Comparison of ENCODE assay signal across 8 cellular contexts in the genomic region with DNA sequence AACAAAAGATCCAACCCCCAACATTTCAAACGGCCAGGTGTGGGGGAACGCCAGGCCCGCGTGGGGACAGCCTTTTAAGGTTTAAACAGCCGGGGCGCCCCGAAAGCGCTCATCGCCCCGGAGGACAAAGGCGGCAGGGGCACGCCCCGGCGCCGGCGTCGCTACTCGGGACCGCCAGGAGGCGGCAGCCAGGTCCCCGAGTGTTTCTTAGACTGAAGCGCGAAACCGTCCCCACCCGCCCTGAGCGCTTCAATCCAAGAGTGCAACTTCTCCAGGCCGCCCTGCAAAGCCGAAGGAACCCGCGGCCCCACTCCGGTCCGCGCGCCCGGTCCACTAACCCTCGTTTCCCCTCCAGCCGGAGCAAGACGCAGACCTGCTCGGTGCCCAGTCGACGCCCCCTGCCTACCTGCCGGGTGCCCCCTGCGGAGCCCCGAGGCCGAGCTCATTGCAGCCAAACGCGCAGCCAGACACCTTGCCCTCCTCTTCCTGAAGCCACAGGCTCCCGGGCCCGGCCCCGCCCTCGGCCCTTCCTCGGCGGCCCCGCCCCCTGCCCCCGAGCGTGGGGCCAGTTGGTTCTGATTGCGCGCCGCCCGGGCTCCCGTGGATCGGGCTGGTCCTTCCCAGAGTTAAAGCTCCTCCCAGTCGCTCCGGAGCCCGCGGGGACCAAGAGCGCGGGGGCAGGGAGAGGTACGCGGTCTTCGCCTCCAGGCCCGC. TPM values are rescaled to one million over a fixed set of nuclear protein-coding genes. Genes with fewer than 3 reads are reported as not detected.
A peak's percentile ranks its signal among the peaks of the same experiment; 100 is the strongest.
DNase-seq lines count a peak whose midpoint lies in the region; ATAC-seq and TF ChIP-seq lines count a peak whose summit lies in the region.

TSS of gene CASP6 (minus strand) at position 496 of the 714 bp plus-strand sequence. CDS start at position 446, 50 bp downstream.

- H3K27ac Mint-ChIP-seq in T-cell (peak within 1 kb of the TSS; percentile 91 to 92), type B pancreatic cell (peak within 1 kb of the TSS; percentile 92)

- H3K27me3 Mint-ChIP-seq in T-cell (no peaks in the 10 kb centered on the region), type B pancreatic cell (no peaks in the 10 kb centered on the region)

- WGBS in adipose tissue, 3 donors = 0 to 1% (median 0%) methylated on average over 51 to 72 of the region's 72 CpGs

- H3K4me3 Mint-ChIP-seq in T-cell (peak within 1 kb of the TSS; percentile 87 to 98 (median 91)), type B pancreatic cell (peak within 1 kb of the TSS; percentile 96)

- CTCF ChIA-PET in T-cell (lab: Charles Lee) = interaction anchor here (0.5 to 1.9 kb wide), 8 partner anchors 8 to 278 kb away, joined by 3 to 10 read pairs (median 3); partner anchors contain the start of genes MCUB (in 1 of the 2) and PLA2G12A (in 1 of the 2)

- TF ChIP-seq CTCF in GM12872 (IDR thresholded peaks at IDR 0.05; ENCODE audit: insufficient read depth, low read depth, low read length) (peak; percentile 80), type B pancreatic cell (conservative IDR thresholded peaks at IDR 0.05) (peak; percentile 88)

- POLR2A ChIA-PET in T-cell (lab: Charles Lee) = interaction anchor here in 1 of 2 donors (0.6 kb wide), 1 partner anchor 26 kb away, joined by 15 read pairs; no protein-coding TSS in a partner anchor

- H3K27ac ChIP-seq in adipose tissue (ENCODE audit: low read depth, low read length) = peak within 1 kb of the TSS; percentile 78

- H3K4me1 Mint-ChIP-seq in T-cell (peaks cover 45 to 50% (median 45%) of the 10 kb centered on the region in 3 donors), type B pancreatic cell (ENCODE audit: unreplicated experiment) (peaks cover 31% of the 10 kb centered on the region)

- H3K36me3 Mint-ChIP-seq in T-cell (peaks cover 2% of the 10 kb centered on the region), type B pancreatic cell (peaks cover 13% of the 10 kb centered on the region)

- peak; percentile 63 for DNase-seq in NCI-H1048 (lab: John Stamatoyannopoulos, UW)
- peak; percentile 55 to 81 (median 72) for DNase-seq in T-cell
- DNase-seq in cardiac septum (ENCODE audit: low spot score) = peak; percentile 93
- DNase-seq in pons (ENCODE audit: low spot score) = peak; percentile 62
- DNase-seq in type B pancreatic cell (ENCODE audit: extremely low spot score, unreplicated experiment) = peak; percentile 84

- intact Hi-C loops in cardiac septum (cut with DNase I) = loop anchor here (1.0 to 10.0 kb wide), 4 partner anchors 114 to 272 kb away; partner anchors contain the start of genes GAR1 and SEC24B

- H3K9me3 Mint-ChIP-seq in T-cell = no peaks in the 10 kb centered on the region
- H3K9me3 Mint-ChIP-seq in type B pancreatic cell = no peaks in the 10 kb centered on the region

- ATAC-seq in HG02588 (IDR thresholded peaks at IDR 0.05; ENCODE audit: unreplicated experiment) = peak; percentile 68
- peak; percentile 86 to 91 (median 88) for ATAC-seq in T-cell (replicated peaks in 1 of 4)

RNA-seq across cellular contexts. Expression of gene CASP6, which starts in this region (rescaled TPM):
- total RNA-seq in T-cell (10 to 100 TPM; 16.8 to 23.2 (median 18.3) TPM), cardiac septum (3.8 TPM), type B pancreatic cell (ENCODE audit: low replicate concordance) (41.9 and 49.9 TPM in 2 replicates)
- polyA plus RNA-seq in adipose tissue = 10 to 100 TPM in 2 of 3 donors, 1 to 10 TPM in 1; 8.0 to 17.3 (median 15.1) TPM

Comparison
In these comparisons a context has a peak if more than half of its experiments do, and no peak if none do; other contexts are left out.
1. Peak in every context shown above with its lines: DNase-seq, ATAC-seq and H3K27ac ChIP-seq.